ENCODE assay signal across 5 cellular contexts in the genomic region with DNA sequence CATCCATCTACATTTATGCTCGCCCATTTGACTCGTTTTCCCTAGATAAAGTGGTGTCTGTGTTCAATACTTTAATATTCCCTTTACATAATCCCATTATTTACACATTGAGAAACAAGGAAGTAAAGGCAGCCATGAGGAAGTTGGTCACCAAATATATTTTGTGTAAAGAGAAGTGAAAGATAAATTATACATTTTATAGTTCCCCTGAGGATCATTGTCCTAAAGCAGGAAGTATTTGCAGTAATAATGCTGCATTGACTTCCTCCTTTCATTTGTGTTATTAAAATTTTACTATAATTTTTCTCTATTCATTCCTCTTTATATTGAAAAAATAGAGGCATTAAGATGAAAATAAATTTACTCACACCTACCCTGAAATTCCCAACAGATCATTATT.
DNase-seq lines count a peak whose midpoint lies in the region; ATAC-seq and TF ChIP-seq lines count a peak whose summit lies in the region.
"Not testable (repeated sequence)": the region's sequence is repeated elsewhere in the genome, so short reads cannot be mapped to it uniquely, and the experiment has no call there.

No MANE protein-coding gene starts in this region.

- DNase-seq in CD1c-positive myeloid dendritic cell (ENCODE audit: extremely low spot score) (peak; percentile 5), NB4 (ENCODE audit: low read depth) (peak; percentile 0)
- DNase-seq in memory B cell (ENCODE audit: low spot score in 2 of 2); naive B cell; stimulated activated naive B cell treated with anti-CD40 and anti-IgM and Interleukin-4, amounts not matched to agents 10 μg/mL and 1 μg/mL and 100 μg/mL, for 72 hours: not testable (repeated sequence)

- TF ChIP-seq CTCF in NB4 (IDR thresholded peaks at IDR 0.05; ENCODE audit: low read depth, low read length): not testable (repeated sequence)

- not testable (repeated sequence) for TF ChIP-seq POLR2A in NB4 (IDR thresholded peaks at IDR 0.05; ENCODE audit: extremely low read depth, insufficient read length)

- H3K9me3 Mint-ChIP-seq in memory B cell; naive B cell; stimulated activated naive B cell treated with anti-CD40 and anti-IgM and Interleukin-4, amounts not matched to agents 10 μg/mL and 1 μg/mL and 100 μg/mL, for 72 hours: not testable (repeated sequence)

- not testable (repeated sequence) for H3K27ac Mint-ChIP-seq in memory B cell; naive B cell; stimulated activated naive B cell treated with anti-CD40 and anti-IgM and Interleukin-4, amounts not matched to agents 10 μg/mL and 1 μg/mL and 100 μg/mL, for 72 hours

- not testable (repeated sequence) for H3K4me1 Mint-ChIP-seq in memory B cell; naive B cell; stimulated activated naive B cell treated with anti-CD40 and anti-IgM and Interleukin-4, amounts not matched to agents 10 μg/mL and 1 μg/mL and 100 μg/mL, for 72 hours

- H3K4me3 ChIP-seq in NB4 (ENCODE audit: low read depth, low read length): not testable (repeated sequence)

- not testable (repeated sequence) for H3K4me3 Mint-ChIP-seq in memory B cell; naive B cell; stimulated activated naive B cell treated with anti-CD40 and anti-IgM and Interleukin-4, amounts not matched to agents 10 μg/mL and 1 μg/mL and 100 μg/mL, for 72 hours

- ATAC-seq in memory B cell (ENCODE audit: low read depth) (peak; percentile 45), naive B cell (ENCODE audit: low read depth in 2 of 2) (peak; percentile 66 to 72)
- ATAC-seq in stimulated activated naive B cell treated with anti-CD40 and anti-IgM and Interleukin-4, amounts not matched to agents 10 μg/mL and 1 μg/mL and 100 μg/mL, for 72 hours (replicated peaks): peak; percentile 43 to 44

- not testable (repeated sequence) for H3K27me3 Mint-ChIP-seq in memory B cell; naive B cell; stimulated activated naive B cell treated with anti-CD40 and anti-IgM and Interleukin-4, amounts not matched to agents 10 μg/mL and 1 μg/mL and 100 μg/mL, for 72 hours

- not testable (repeated sequence) for H3K36me3 Mint-ChIP-seq in memory B cell; naive B cell; stimulated activated naive B cell treated with anti-CD40 and anti-IgM and Interleukin-4, amounts not matched to agents 10 μg/mL and 1 μg/mL and 100 μg/mL, for 72 hours
